8 cellular contexts compared by ENCODE assay signal in genomic region chr2:153871231-153872221, GRCh38. TPM values are rescaled to one million over a fixed set of nuclear protein-coding genes. Genes with fewer than 3 reads are reported as not detected.
DNase-seq lines count a peak whose midpoint lies in the region; ATAC-seq and TF ChIP-seq lines count a peak whose summit lies in the region.

GALNT13 (plus strand) TSS chr2:153871922.

- TF ChIP-seq CTCF in transverse colon (IDR thresholded peaks at IDR 0.05), result no peak

- CTCF ChIA-PET in activated CD8-positive, alpha-beta T cell treated with anti-CD3 and anti-CD28 coated beads, Interleukin-2, amount 10 ng/mL, durations not matched to agents 7 days and 5 days (lab: Charles Lee), result no interaction called here

- no peaks in the 10 kb centered on the region for H3K9me3 ChIP-seq in transverse colon

- WGBS in transverse colon (ENCODE audit: low coverage in 1 of 2), 2 donors, result 16% methylated on average over 35 of the region's 93 CpGs; no CpG with 5 or more reads in 1 of the 2 donors

- peaks cover 0 to 5% (median 1%) of the 10 kb centered on the region in 4 donors for H3K4me1 ChIP-seq in transverse colon

- H3K9me3 Mint-ChIP-seq in T-helper 1 cell treated with Interleukin-12 subunit alpha and Interleukin-12 subunit beta and Interleukin-4 antibody, amounts not matched to agents 30 μg/mL and 1 μg/mL, for 36 hours, result no peaks in the 10 kb centered on the region
- H3K9me3 Mint-ChIP-seq in activated CD8-positive, alpha-beta T cell treated with anti-CD3 and anti-CD28 coated beads, Interleukin-2, amount 10 ng/mL, durations not matched to agents 7 days and 5 days (ENCODE audit: insufficient read depth), result no peaks in the 10 kb centered on the region

- H3K27ac Mint-ChIP-seq in T-helper 1 cell treated with Interleukin-12 subunit alpha and Interleukin-12 subunit beta and Interleukin-4 antibody, amounts not matched to agents 30 μg/mL and 1 μg/mL, for 36 hours, result peak within 1 kb of the TSS; percentile 7
- no peak within 1 kb of the TSS for H3K27ac Mint-ChIP-seq in activated CD8-positive, alpha-beta T cell treated with anti-CD3 and anti-CD28 coated beads, Interleukin-2, amount 10 ng/mL, durations not matched to agents 7 days and 5 days

- H3K27me3 ChIP-seq in transverse colon, result peaks cover 51% of the 10 kb centered on the region

- ATAC-seq in activated CD8-positive, alpha-beta T cell treated with anti-CD3 and anti-CD28 coated beads, Interleukin-2, amount 10 ng/mL, durations not matched to agents 7 days and 5 days, result peak; percentile 55
- ATAC-seq in HG03520 (IDR thresholded peaks at IDR 0.05; ENCODE audit: unreplicated experiment), result no peak

- H3K4me3 Mint-ChIP-seq in T-helper 1 cell treated with Interleukin-12 subunit alpha and Interleukin-12 subunit beta and Interleukin-4 antibody, amounts not matched to agents 30 μg/mL and 1 μg/mL, for 36 hours, result no peak within 1 kb of the TSS
- peak within 1 kb of the TSS; percentile 29 for H3K4me3 Mint-ChIP-seq in activated CD8-positive, alpha-beta T cell treated with anti-CD3 and anti-CD28 coated beads, Interleukin-2, amount 10 ng/mL, durations not matched to agents 7 days and 5 days

- intact Hi-C loops in transverse colon (cut with DNase I; ENCODE audit: low total_unique reads), result no loop called here

- no peaks in the 10 kb centered on the region for H3K36me3 Mint-ChIP-seq in T-helper 1 cell treated with Interleukin-12 subunit alpha and Interleukin-12 subunit beta and Interleukin-4 antibody, amounts not matched to agents 30 μg/mL and 1 μg/mL, for 36 hours (ENCODE audit: low read depth)
- H3K36me3 Mint-ChIP-seq in activated CD8-positive, alpha-beta T cell treated with anti-CD3 and anti-CD28 coated beads, Interleukin-2, amount 10 ng/mL, durations not matched to agents 7 days and 5 days (ENCODE audit: low read depth), result peaks cover 3% of the 10 kb centered on the region

- no peak for TF ChIP-seq POLR2A in transverse colon (IDR thresholded peaks at IDR 0.05)

- no peak for TF ChIP-seq EP300 in transverse colon (IDR thresholded peaks at IDR 0.05; ENCODE audit: low read depth)

- H3K27ac ChIP-seq in skin epidermis, result no peak within 1 kb of the TSS
- no peak within 1 kb of the TSS for H3K27ac ChIP-seq in transverse colon

- POLR2A ChIA-PET in activated CD8-positive, alpha-beta T cell treated with anti-CD3 and anti-CD28 coated beads, Interleukin-2, amount 10 ng/mL, durations not matched to agents 7 days and 5 days (lab: Charles Lee), result no interaction called here

- H3K27me3 Mint-ChIP-seq in T-helper 1 cell treated with Interleukin-12 subunit alpha and Interleukin-12 subunit beta and Interleukin-4 antibody, amounts not matched to agents 30 μg/mL and 1 μg/mL, for 36 hours (ENCODE audit: low read depth), result peaks cover 32% of the 10 kb centered on the region
- peaks cover 26% of the 10 kb centered on the region for H3K27me3 Mint-ChIP-seq in activated CD8-positive, alpha-beta T cell treated with anti-CD3 and anti-CD28 coated beads, Interleukin-2, amount 10 ng/mL, durations not matched to agents 7 days and 5 days (ENCODE audit: low read depth)

- no peaks in the 10 kb centered on the region for H3K4me1 Mint-ChIP-seq in T-helper 1 cell treated with Interleukin-12 subunit alpha and Interleukin-12 subunit beta and Interleukin-4 antibody, amounts not matched to agents 30 μg/mL and 1 μg/mL, for 36 hours (ENCODE audit: low read depth)
- H3K4me1 Mint-ChIP-seq in activated CD8-positive, alpha-beta T cell treated with anti-CD3 and anti-CD28 coated beads, Interleukin-2, amount 10 ng/mL, durations not matched to agents 7 days and 5 days (ENCODE audit: low read depth), result peaks cover 3% of the 10 kb centered on the region

- H3K36me3 ChIP-seq in transverse colon, result no peaks in the 10 kb centered on the region

- peak within 1 kb of the TSS in 5 of 7 experiments; percentile 16 to 32 (median 21) for H3K4me3 ChIP-seq in skin epidermis
- H3K4me3 ChIP-seq in transverse colon, result peak within 1 kb of the TSS in 2 of 4 donors; percentile 19 to 31

- in situ Hi-C loops in transverse colon (cut with MboI; ENCODE audit: low pct_ligation_motif_present in 1 of 4, low pct_unique_long_range_greater_than_20kb in 1 of 4, low sequenced_read_pairs in 3 of 4), result no loop called here

- DNase-seq in T-helper 1 cell, result no peak
- no peak for DNase-seq in activated CD8-positive, alpha-beta T cell treated with anti-CD3 and anti-CD28 coated beads, Interleukin-2, amount 10 ng/mL, durations not matched to agents 7 days and 5 days
- DNase-seq in hippocampal formation (lab: John Stamatoyannopoulos, UW), result peak; percentile 85 to 92
- DNase-seq in NK-92 (lab: John Stamatoyannopoulos, UW; ENCODE audit: unreplicated experiment), result no peak
- no peak for DNase-seq in transverse colon

RNA-seq across cellular contexts. Expression of gene GALNT13, which starts in this region (rescaled TPM):
- total RNA-seq in activated CD8-positive, alpha-beta T cell treated with anti-CD3 and anti-CD28 coated beads, Interleukin-2, amount 10 ng/mL, durations not matched to agents 7 days and 5 days, result under 1 TPM; 0.55 to 0.61 TPM
- total RNA-seq in transverse colon, result under 1 TPM in 2 of 4 donors, not detected in 2; 0.41 to 0.95 TPM

Comparison
In these comparisons a context has a peak if more than half of its experiments do, and no peak if none do; other contexts are left out.
1. Peak in ATAC-seq in activated CD8-positive, alpha-beta T cell treated with anti-CD3 and anti-CD28 coated beads, Interleukin-2, amount 10 ng/mL, durations not matched to agents 7 days and 5 days; RNA of the gene not detected or under 1 TPM.
2. DNase-seq: peak in hippocampal formation (2 of 2); none in T-helper 1 cell (0 of 5), activated CD8-positive, alpha-beta T cell treated with anti-CD3 and anti-CD28 coated beads, Interleukin-2, amount 10 ng/mL, durations not matched to agents 7 days and 5 days (single experiment), NK-92 (single experiment) and transverse colon (single experiment).